23 cellular contexts compared by ENCODE assay signal in the genomic region with DNA sequence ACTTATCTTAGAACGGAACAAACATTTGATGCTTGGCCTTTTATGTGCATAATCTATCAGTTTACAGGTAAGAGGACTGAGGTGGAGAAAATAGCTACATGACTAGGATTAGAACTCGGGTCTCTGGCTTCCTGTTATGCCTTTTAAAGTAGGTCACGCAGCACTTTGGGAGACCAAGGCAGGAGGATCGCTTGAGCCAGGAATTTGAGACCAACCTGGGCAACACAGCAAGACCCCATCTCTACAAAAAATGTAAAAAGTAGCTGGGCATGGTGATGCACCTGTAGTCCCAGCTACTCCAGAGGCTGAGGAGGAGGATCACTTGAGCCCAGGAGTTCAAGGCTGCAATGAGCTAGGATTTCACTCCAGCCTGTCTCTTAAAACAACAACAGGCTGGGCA.
"Had no signal": no experiment of that assay in that cellular context is flagged by ENCODE, and none has a peak within 500 bp of the region (broad histone marks: within the 10 kb centered on the region; RNA-seq: fewer than 3 reads in every experiment).

No MANE protein-coding gene starts in this region.

- H3K36me3 ChIP-seq: left lung, lower lobe of right lung, pancreas, prostate gland, spleen, tibial nerve, uterus had no signal

- H3K4me3 ChIP-seq: left lung, lower lobe of right lung, pancreas, prostate gland, skin epidermis, spleen, tibial nerve, uterus had no signal

- H3K4me3 Mint-ChIP-seq: naive B cell; natural killer cell; stimulated activated effector memory CD8-positive, alpha-beta T cell treated with anti-CD3 and anti-CD28 coated beads, Interleukin-12 subunit alpha, Interleukin-12 subunit beta, amount 100 ng/mL, for 72 hours; stimulated activated naive CD8-positive, alpha-beta T cell treated with anti-CD3 and anti-CD28 coated beads, Interleukin-15, Interleukin-2, amounts not matched to agents 100 ng/mL and 50 ng/mL, for 24 hours had no signal

- DNase-seq: hippocampal formation; kidney glomerular epithelial cell; left colon; lower lobe of right lung; mammary epithelial cell; mesenchymal stem cell; naive B cell; natural killer cell; pancreas; right cardiac atrium; spleen; stimulated activated CD4-positive, alpha-beta T cell treated with anti-CD3 and anti-CD28 coated beads, Interleukin-4, amount 100 ng/mL, for 24 hours; stimulated activated naive CD4-positive, alpha-beta T cell; uterus had no signal

- H3K4me1 ChIP-seq: left lung, lower lobe of right lung, pancreas, prostate gland, spleen, uterus had no signal

- H3K36me3 Mint-ChIP-seq: natural killer cell; stimulated activated effector memory CD8-positive, alpha-beta T cell treated with anti-CD3 and anti-CD28 coated beads, Interleukin-12 subunit alpha, Interleukin-12 subunit beta, amount 100 ng/mL, for 72 hours; type B pancreatic cell had no signal

- FAIRE-seq: keratinocyte, pancreas had no signal

- H3K4me1 Mint-ChIP-seq: naive B cell; natural killer cell; stimulated activated effector memory CD8-positive, alpha-beta T cell treated with anti-CD3 and anti-CD28 coated beads, Interleukin-12 subunit alpha, Interleukin-12 subunit beta, amount 100 ng/mL, for 72 hours had no signal

- H3K9me3 Mint-ChIP-seq: natural killer cell; stimulated activated effector memory CD8-positive, alpha-beta T cell treated with anti-CD3 and anti-CD28 coated beads, Interleukin-12 subunit alpha, Interleukin-12 subunit beta, amount 100 ng/mL, for 72 hours; type B pancreatic cell had no signal

- H3K27ac Mint-ChIP-seq: mesothelial cell of epicardium; naive B cell; natural killer cell; stimulated activated effector memory CD8-positive, alpha-beta T cell treated with anti-CD3 and anti-CD28 coated beads, Interleukin-12 subunit alpha, Interleukin-12 subunit beta, amount 100 ng/mL, for 72 hours; stimulated activated naive CD8-positive, alpha-beta T cell treated with anti-CD3 and anti-CD28 coated beads, Interleukin-15, Interleukin-2, amounts not matched to agents 100 ng/mL and 50 ng/mL, for 24 hours had no signal

- H3K27me3 ChIP-seq: pancreas, uterus had no signal

- H3K9me3 ChIP-seq: pancreas, prostate gland, uterus had no signal

- H3K27ac ChIP-seq: left lung, lower lobe of right lung, pancreas, prostate gland, skin epidermis, spleen, tibial nerve, uterus had no signal
